ENCODE assay signal across 2 cellular contexts in the genomic region with DNA sequence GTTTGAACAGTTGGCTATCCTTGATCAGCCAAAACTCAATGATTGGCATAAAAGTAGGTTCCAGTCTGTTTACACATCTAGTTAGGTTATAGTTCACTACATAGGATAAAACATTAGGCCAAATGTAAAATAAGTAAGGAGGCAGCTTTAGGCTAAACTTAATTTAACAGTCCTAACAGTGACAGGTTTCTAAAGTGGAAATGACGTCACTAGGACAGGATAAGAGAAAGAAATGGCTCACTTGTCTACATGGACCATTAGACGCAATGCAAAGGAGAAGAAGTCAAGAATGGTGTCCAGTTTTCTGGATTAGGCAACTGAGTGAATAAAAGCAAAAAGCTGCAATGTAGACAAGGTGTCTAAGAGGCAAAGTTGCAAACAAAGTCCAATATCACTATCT.
TF ChIP-seq lines count a peak whose summit lies in the region.

No MANE protein-coding gene starts in this region.

TF ChIP-seq in HepG2, 621 proteins besides CTCF, POLR2A, EP300 and RAD21:
- TF ChIP-seq RXRB (CRISPR knock-in tag; IDR thresholded peaks at IDR 0.05; ENCODE audit: borderline replicate concordance) (no peak), ZNF724P (CRISPR knock-in tag; IDR thresholded peaks at IDR 0.05; ENCODE audit: borderline replicate concordance) (no peak), CREB1 (IDR thresholded peaks at IDR 0.05) (peak; percentile 96), CREB1 (CRISPR knock-in tag; IDR thresholded peaks at IDR 0.05) (no peak), ATF7 (IDR thresholded peaks at IDR 0.05) (peak; percentile 98), ATF7 (CRISPR knock-in tag; IDR thresholded peaks at IDR 0.05) (no peak)
TF ChIP-seq in HepG2: peak in this region for 2.

TF ChIP-seq in GM12878, 131 proteins besides CTCF, POLR2A, EP300 and RAD21:
- TF ChIP-seq CHD4 (IDR thresholded peaks at IDR 0.05): no peak
- no peak for TF ChIP-seq SMC3 (IDR thresholded peaks at IDR 0.05; ENCODE audit: borderline replicate concordance, low read length)
- TF ChIP-seq WRNIP1 (IDR thresholded peaks at IDR 0.05; ENCODE audit: borderline replicate concordance, low read depth, low read length): no peak
- peak; percentile 42; the same call in 1 of the 2 replicates for TF ChIP-seq ATF7 (IDR thresholded peaks at IDR 0.05; ENCODE audit: low read depth)
- TF ChIP-seq, protein P1, sequence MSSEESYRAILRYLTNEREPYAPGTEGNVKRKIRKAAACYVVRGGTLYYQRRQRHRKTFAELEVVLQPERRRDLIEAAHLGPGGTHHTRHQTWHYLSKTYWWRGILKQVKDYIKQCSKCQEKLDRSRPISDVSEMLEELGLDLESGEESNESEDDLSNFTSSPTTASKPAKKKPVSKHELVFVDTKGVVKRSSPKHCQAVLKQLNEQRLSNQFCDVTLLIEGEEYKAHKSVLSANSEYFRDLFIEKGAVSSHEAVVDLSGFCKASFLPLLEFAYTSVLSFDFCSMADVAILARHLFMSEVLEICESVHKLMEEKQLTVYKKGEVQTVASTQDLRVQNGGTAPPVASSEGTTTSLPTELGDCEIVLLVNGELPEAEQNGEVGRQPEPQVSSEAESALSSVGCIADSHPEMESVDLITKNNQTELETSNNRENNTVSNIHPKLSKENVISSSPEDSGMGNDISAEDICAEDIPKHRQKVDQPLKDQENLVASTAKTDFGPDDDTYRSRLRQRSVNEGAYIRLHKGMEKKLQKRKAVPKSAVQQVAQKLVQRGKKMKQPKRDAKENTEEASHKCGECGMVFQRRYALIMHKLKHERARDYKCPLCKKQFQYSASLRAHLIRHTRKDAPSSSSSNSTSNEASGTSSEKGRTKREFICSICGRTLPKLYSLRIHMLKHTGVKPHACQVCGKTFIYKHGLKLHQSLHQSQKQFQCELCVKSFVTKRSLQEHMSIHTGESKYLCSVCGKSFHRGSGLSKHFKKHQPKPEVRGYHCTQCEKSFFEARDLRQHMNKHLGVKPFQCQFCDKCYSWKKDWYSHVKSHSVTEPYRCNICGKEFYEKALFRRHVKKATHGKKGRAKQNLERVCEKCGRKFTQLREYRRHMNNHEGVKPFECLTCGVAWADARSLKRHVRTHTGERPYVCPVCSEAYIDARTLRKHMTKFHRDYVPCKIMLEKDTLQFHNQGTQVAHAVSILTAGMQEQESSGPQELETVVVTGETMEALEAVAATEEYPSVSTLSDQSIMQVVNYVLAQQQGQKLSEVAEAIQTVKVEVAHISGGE (CRISPR knock-in tag; IDR thresholded peaks at IDR 0.05): no peak
- TF ChIP-seq BHLHE40 (IDR thresholded peaks at IDR 0.05; ENCODE audit: borderline replicate concordance in 1 of 2, low read depth in 2 of 2, low read length in 1 of 2): no peak
TF ChIP-seq in GM12878: peak in this region for 1.
